ENCODE assay signal across 11 cellular contexts in the genomic region with DNA sequence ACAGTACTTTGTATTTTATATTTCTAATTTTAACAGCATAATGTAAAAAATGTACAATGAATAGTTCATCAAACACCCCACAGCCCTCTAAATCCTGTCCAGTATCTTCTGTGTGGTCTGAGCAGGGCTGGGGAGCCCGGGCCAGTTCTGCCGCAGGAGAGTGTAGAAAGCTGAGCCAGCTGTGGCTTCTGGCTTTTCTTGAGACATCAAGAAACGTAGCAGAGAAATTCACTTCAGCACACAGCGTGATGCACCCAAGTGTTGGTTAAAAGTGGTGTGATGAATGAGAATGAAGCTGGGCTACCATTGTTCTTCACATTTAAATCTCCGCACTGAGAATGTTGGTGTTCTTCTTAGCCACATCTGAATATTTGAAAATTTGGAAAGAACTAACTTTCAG. TPM values are rescaled to one million over a fixed set of nuclear protein-coding genes. Genes with fewer than 3 reads are reported as not detected.
A peak's percentile ranks its signal among the peaks of the same experiment; 100 is the strongest.
DNase-seq lines count a peak whose midpoint lies in the region; ATAC-seq and TF ChIP-seq lines count a peak whose summit lies in the region.
"Had no signal": no experiment of that assay in that cellular context is flagged by ENCODE, and none has a peak within 500 bp of the region (broad histone marks: within the 10 kb centered on the region; RNA-seq: fewer than 3 reads in every experiment).

No MANE protein-coding gene starts in this region.

- peaks cover 4% of the 10 kb centered on the region for H3F3A ChIP-seq in PC-3 (ENCODE audit: low read length, unreplicated experiment)

- TF ChIP-seq CTCF in dorsolateral prefrontal cortex (IDR thresholded peaks at IDR 0.05 in 54 of 56, conservative IDR thresholded peaks at IDR 0.05 in 2 of 56; ENCODE audit: low read depth in 1 of 56, partially characterized antibody in 56 of 56): no peak
- no peak for TF ChIP-seq CTCF in lower lobe of right lung (IDR thresholded peaks at IDR 0.05)
- no peak for TF ChIP-seq CTCF in tibial artery (IDR thresholded peaks at IDR 0.05)
- no peak for TF ChIP-seq CTCF in PC-3 (conservative IDR thresholded peaks at IDR 0.05; ENCODE audit: low read depth, low read length)

- H3K27ac ChIP-seq in dorsolateral prefrontal cortex (peak overlapping the region in 36 of 59 donors; percentile 1 to 73 (median 34)), lower lobe of right lung (peak overlapping the region; percentile 68), tibial artery (peak overlapping the region; percentile 37 to 52), PC-3 (ENCODE audit: low read length) (no peak overlapping the region)
- H3K27ac ChIP-seq: A549 had no signal

- no peak overlapping the region for H3K9ac ChIP-seq in PC-3 (ENCODE audit: low read length)

- no peaks in the 10 kb centered on the region for H3K4me1 Mint-ChIP-seq in stimulated activated memory B cell treated with anti-CD40 and anti-IgM and Interleukin-4, amounts not matched to agents 10 μg/mL and 1 μg/mL and 100 μg/mL, for 72 hours
- H3K4me1 Mint-ChIP-seq: memory B cell had no signal

- DNase-seq in DMS79 (lab: John Stamatoyannopoulos, UW): peak; percentile 81
- DNase-seq in DMS79 treated with DMSO at 0.1 percent for 48 hours (lab: John Stamatoyannopoulos, UW): no peak
- DNase-seq in dorsolateral prefrontal cortex: no peak
- no peak for DNase-seq in lower lobe of right lung
- peak in 1 of 2 donors; percentile 41 for DNase-seq in tibial artery
- no peak for DNase-seq in PC-3
- DNase-seq: activated CD4-positive, alpha-beta T cell treated with anti-CD3 and anti-CD28 coated beads, Interleukin-2, amount 50 U/mL, for 1 hour had no signal

- H3K27me3 Mint-ChIP-seq in stimulated activated memory B cell treated with anti-CD40 and anti-IgM and Interleukin-4, amounts not matched to agents 10 μg/mL and 1 μg/mL and 100 μg/mL, for 72 hours: peaks cover 10% of the 10 kb centered on the region

- H3K4me3 Mint-ChIP-seq in stimulated activated memory B cell treated with anti-CD40 and anti-IgM and Interleukin-4, amounts not matched to agents 10 μg/mL and 1 μg/mL and 100 μg/mL, for 72 hours: no peak overlapping the region
- H3K4me3 Mint-ChIP-seq: memory B cell had no signal

- no peaks in the 10 kb centered on the region for H4K20me1 ChIP-seq in PC-3 (ENCODE audit: low read length)

- H3K36me3 ChIP-seq in lower lobe of right lung: no peaks in the 10 kb centered on the region
- H3K36me3 ChIP-seq in tibial artery: peaks cover 0 to 13% (median 10%) of the 10 kb centered on the region in 3 donors
- H3K36me3 ChIP-seq in PC-3 (ENCODE audit: low read depth, low read length): no peaks in the 10 kb centered on the region

- peak overlapping the region in 1 of 59 donors; percentile 18 for H3K4me3 ChIP-seq in dorsolateral prefrontal cortex
- H3K4me3 ChIP-seq in lower lobe of right lung: no peak overlapping the region
- no peak overlapping the region for H3K4me3 ChIP-seq in tibial artery
- no peak overlapping the region for H3K4me3 ChIP-seq in PC-3 (ENCODE audit: low read length)
- H3K4me3 ChIP-seq: A549 had no signal

- H3K9me3 ChIP-seq in lower lobe of right lung: no peaks in the 10 kb centered on the region
- H3K9me3 ChIP-seq in tibial artery: no peaks in the 10 kb centered on the region
- H3K9me3 ChIP-seq in PC-3 (ENCODE audit: low read length): no peaks in the 10 kb centered on the region
- H3K9me3 ChIP-seq: A549 had no signal

- BruUV-seq in PC-3 (replicated peaks; lab: Mats Ljungman, UMichigan): no TSS peak

- ATAC-seq in lower lobe of right lung (peak; percentile 17 to 26), HG02852 (IDR thresholded peaks at IDR 0.05; ENCODE audit: unreplicated experiment) (no peak), PC-3 (no peak)
- ATAC-seq in stimulated activated memory B cell treated with anti-CD40 and anti-IgM and Interleukin-4, amounts not matched to agents 10 μg/mL and 1 μg/mL and 100 μg/mL, for 72 hours: no peak
- ATAC-seq: A549 had no signal

- no peaks in the 10 kb centered on the region for H3K27me3 ChIP-seq in dorsolateral prefrontal cortex
- H3K27me3 ChIP-seq in lower lobe of right lung (ENCODE audit: low read depth): no peaks in the 10 kb centered on the region
- no peaks in the 10 kb centered on the region for H3K27me3 ChIP-seq in tibial artery
- H3K27me3 ChIP-seq in PC-3 (ENCODE audit: low read length): no peaks in the 10 kb centered on the region

- H3K79me2 ChIP-seq in PC-3 (ENCODE audit: low read length): no peaks in the 10 kb centered on the region

- no peak overlapping the region for H3K27ac Mint-ChIP-seq in stimulated activated memory B cell treated with anti-CD40 and anti-IgM and Interleukin-4, amounts not matched to agents 10 μg/mL and 1 μg/mL and 100 μg/mL, for 72 hours
- H3K27ac Mint-ChIP-seq: memory B cell had no signal

- no peaks in the 10 kb centered on the region for H3K9me3 Mint-ChIP-seq in stimulated activated memory B cell treated with anti-CD40 and anti-IgM and Interleukin-4, amounts not matched to agents 10 μg/mL and 1 μg/mL and 100 μg/mL, for 72 hours
- H3K9me3 Mint-ChIP-seq: memory B cell had no signal

- POLR2A ChIA-PET in PC-3 (lab: Charles Lee; ENCODE audit: unreplicated experiment): no interaction called here

- H3K4me2 ChIP-seq in PC-3 (ENCODE audit: low read length): no peak overlapping the region
- H3K4me2 ChIP-seq: A549 had no signal

- H3K4me1 ChIP-seq in lower lobe of right lung (peaks cover 31% of the 10 kb centered on the region), tibial artery (peaks cover 0 to 30% (median 18%) of the 10 kb centered on the region in 4 donors), PC-3 (ENCODE audit: insufficient read depth, low read length) (peaks cover 36% of the 10 kb centered on the region)
- H3K4me1 ChIP-seq: A549 had no signal

- intact Hi-C loops in dorsolateral prefrontal cortex (cut with DNase I) (loop anchor here in 1 of 2 donors (5.0 kb wide), 1 partner anchor 134 kb away; a partner anchor contains a TSS), lower lobe of right lung (cut with DNase I) (no loop called here), tibial artery (cut with DNase I; ENCODE audit: low total_unique reads) (no loop called here), PC-3 (cut with micrococcal nuclease) (no loop called here)

- no peak overlapping the region for H2AFZ ChIP-seq in PC-3 (ENCODE audit: low read length)

- CTCF ChIA-PET in PC-3 (lab: Charles Lee): interaction anchor here (1.1 kb wide), 1 partner anchor 134 kb away, joined by 5 read pairs; no protein-coding TSS in a partner anchor

- H3K9me2 ChIP-seq in PC-3 (replicated peaks; ENCODE audit: low read length): no peaks in the 10 kb centered on the region

- no peaks in the 10 kb centered on the region for H3K36me3 Mint-ChIP-seq in stimulated activated memory B cell treated with anti-CD40 and anti-IgM and Interleukin-4, amounts not matched to agents 10 μg/mL and 1 μg/mL and 100 μg/mL, for 72 hours
- H3K36me3 Mint-ChIP-seq: memory B cell had no signal

RNA-seq across cellular contexts. Expression of a gene that starts 23.6 kb away (rescaled TPM):
- 10 to 100 TPM in 114 of 120 experiments, 1 to 10 TPM in 6; 7.2 to 27.9 (median 14.7) TPM for total RNA-seq in dorsolateral prefrontal cortex
- 23.6 TPM for total RNA-seq in lower lobe of right lung
- 11.2 and 17.3 TPM in 2 replicates for total RNA-seq in PC-3 (2014; rRNA removed)

Comparison
In these comparisons a context has a peak if more than half of its experiments do, and no peak if none do; other contexts are left out.
1. ATAC-seq: peak in lower lobe of right lung (2 of 2); none in HG02852 (single experiment), stimulated activated memory B cell treated with anti-CD40 and anti-IgM and Interleukin-4, amounts not matched to agents 10 μg/mL and 1 μg/mL and 100 μg/mL, for 72 hours (single experiment) and PC-3 (single experiment).